ENCODE assay signal across 1 cellular context in the genomic region with DNA sequence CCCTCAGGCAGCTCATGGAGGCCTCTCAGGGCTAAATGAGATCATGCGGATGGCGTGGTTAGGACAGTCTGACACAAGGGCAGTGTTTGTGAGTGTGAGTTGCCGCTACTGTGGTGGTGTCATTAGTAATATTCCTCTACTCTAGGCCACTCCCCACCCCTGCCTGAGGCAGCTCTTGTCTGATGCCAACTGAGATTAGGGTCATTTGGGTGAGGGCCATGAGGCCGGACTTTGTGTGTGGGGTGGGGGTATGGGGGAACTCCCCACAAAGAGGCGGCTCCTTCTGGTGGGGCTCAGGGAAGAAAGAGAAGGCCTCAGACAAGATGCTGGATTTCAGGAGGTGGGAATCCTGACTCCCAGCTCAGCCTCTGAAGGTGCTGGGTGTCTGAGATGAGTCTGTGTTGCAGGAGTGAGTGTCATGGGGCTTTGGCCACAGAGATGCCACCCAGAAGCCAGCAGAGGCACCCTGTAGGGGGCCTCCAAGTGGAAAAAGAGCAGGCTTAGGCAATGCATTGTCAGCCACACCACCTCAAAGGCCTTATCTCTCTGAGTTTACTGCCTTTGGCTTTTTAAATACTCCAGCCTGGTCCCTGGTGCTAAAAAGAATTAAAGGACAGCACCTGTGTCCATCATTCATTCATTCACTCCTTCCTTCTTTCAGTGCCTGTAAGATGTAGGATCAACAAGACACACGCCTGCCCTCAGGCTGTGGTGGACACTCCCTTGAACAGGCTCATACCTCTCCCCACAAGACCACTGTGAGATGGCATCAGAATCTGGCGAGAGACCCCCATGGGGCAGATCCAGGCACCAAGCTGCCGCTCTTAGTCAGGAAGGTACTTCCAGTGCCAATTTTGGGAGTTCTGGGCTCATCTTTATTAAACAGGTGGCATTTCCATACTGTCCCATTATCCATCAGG.
TF ChIP-seq lines count a peak whose summit lies in the region.

No MANE protein-coding gene starts in this region.

TF ChIP-seq in HepG2, 621 proteins besides CTCF, POLR2A, EP300 and RAD21 (continued from another document):
- TF ChIP-seq, protein P1, sequence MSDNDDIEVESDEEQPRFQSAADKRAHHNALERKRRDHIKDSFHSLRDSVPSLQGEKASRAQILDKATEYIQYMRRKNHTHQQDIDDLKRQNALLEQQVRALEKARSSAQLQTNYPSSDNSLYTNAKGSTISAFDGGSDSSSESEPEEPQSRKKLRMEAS (IDR thresholded peaks at IDR 0.05) = 0 out of 2 replicates have a peak, but pooled peaks have one; percentile 3
- peak; percentile 62 for TF ChIP-seq ZNF24 (IDR thresholded peaks at IDR 0.05)
- TF ChIP-seq ZNF615 (CRISPR knock-in tag; IDR thresholded peaks at IDR 0.05; ENCODE audit: borderline replicate concordance) = no peak
- 0 out of 2 replicates have a peak, but pooled peaks have one; percentile 8 for TF ChIP-seq ZNF33B (CRISPR knock-in tag; IDR thresholded peaks at IDR 0.05)
- TF ChIP-seq MEF2D (CRISPR knock-in tag; IDR thresholded peaks at IDR 0.05) = no peak
- TF ChIP-seq ATM (IDR thresholded peaks at IDR 0.05; ENCODE audit: borderline replicate concordance) = no peak
- peak; percentile 1 for TF ChIP-seq ZEB1 (IDR thresholded peaks at IDR 0.05; ENCODE audit: insufficient replicate concordance, low read depth)
- TF ChIP-seq, protein P2, sequence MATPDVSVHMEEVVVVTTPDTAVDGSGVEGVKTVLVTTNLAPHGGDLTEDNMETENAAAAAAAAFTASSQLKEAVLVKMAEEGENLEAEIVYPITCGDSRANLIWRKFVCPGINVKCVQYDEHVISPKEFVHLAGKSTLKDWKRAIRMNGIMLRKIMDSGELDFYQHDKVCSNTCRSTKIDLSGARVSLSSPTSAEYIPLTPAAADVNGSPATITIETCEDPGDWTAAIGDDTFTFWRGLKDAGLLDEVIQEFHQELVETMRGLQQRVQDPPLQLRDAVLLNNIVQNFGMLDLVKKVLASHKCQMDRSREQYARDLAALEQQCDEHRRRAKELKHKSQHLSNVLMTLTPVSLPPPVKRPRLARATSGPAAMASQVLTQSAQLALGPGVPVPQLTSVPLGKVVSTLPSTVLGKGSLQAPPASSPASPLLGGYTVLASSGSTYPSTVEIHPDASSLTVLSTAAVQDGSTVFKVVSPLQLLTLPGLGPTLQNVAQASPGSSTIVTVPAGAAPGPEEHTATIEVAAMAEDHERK (CRISPR knock-in tag; IDR thresholded peaks at IDR 0.05; ENCODE audit: low read depth) = no peak
- no peak for TF ChIP-seq NONO (IDR thresholded peaks at IDR 0.05)
- TF ChIP-seq NONO (CRISPR knock-in tag; conservative IDR thresholded peaks at IDR 0.05) = 0 out of 2 replicates have a peak, but pooled peaks have one; percentile 11
- 0 out of 2 replicates have a peak, but pooled peaks have one; percentile 34 for TF ChIP-seq HES4 (CRISPR knock-in tag; IDR thresholded peaks at IDR 0.05; ENCODE audit: borderline replicate concordance)
- no peak for TF ChIP-seq STAT5B (CRISPR knock-in tag; IDR thresholded peaks at IDR 0.05)
TF ChIP-seq in HepG2: peak in this region for 22.
